ENCODE assay signal across 8 cellular contexts in genomic region chr5:65721050-65721774, GRCh38. TPM values are rescaled to one million over a fixed set of nuclear protein-coding genes. Genes with fewer than 3 reads are reported as not detected.
DNase-seq lines count a peak whose midpoint lies in the region; ATAC-seq and TF ChIP-seq lines count a peak whose summit lies in the region.

No MANE protein-coding gene starts in this region.

- H3K4me1 ChIP-seq in suprapubic skin: peaks cover 24% of the 10 kb centered on the region

- TF ChIP-seq CTCF in endothelial cell (IDR thresholded peaks at IDR 0.05; ENCODE audit: unreplicated experiment) (no peak), suprapubic skin (IDR thresholded peaks at IDR 0.05) (no peak)

- TF ChIP-seq POLR2A in suprapubic skin (IDR thresholded peaks at IDR 0.05): no peak

- H3K4me3 Mint-ChIP-seq in endothelial cell (ENCODE audit: unreplicated experiment): peak overlapping the region; percentile 90

- H3K27ac ChIP-seq in suprapubic skin: peak overlapping the region; percentile 75

- peaks cover 8% of the 10 kb centered on the region for H3K36me3 Mint-ChIP-seq in endothelial cell (ENCODE audit: low read depth, unreplicated experiment)

- 4% methylated on average over 19 of the region's 19 CpGs for WGBS in suprapubic skin

- H3K4me1 Mint-ChIP-seq in endothelial cell (ENCODE audit: unreplicated experiment): peaks cover 22% of the 10 kb centered on the region

- no peaks in the 10 kb centered on the region for H3K9me3 ChIP-seq in suprapubic skin

- no peaks in the 10 kb centered on the region for H3K9me3 Mint-ChIP-seq in endothelial cell (ENCODE audit: unreplicated experiment)

- H3K4me3 ChIP-seq in suprapubic skin: peak overlapping the region; percentile 91

- H3K27me3 ChIP-seq in suprapubic skin: no peaks in the 10 kb centered on the region

- TF ChIP-seq EP300 in suprapubic skin (IDR thresholded peaks at IDR 0.05): no peak

- peak; percentile 51 for ATAC-seq in HG02610 (IDR thresholded peaks at IDR 0.05; ENCODE audit: unreplicated experiment)

- DNase-seq in NOMO-1 treated with DMSO at 0.1 percent for 48 hours (lab: John Stamatoyannopoulos, UW; ENCODE audit: unreplicated experiment): peak; percentile 51
- no peak for DNase-seq in NOMO-1 treated with dmso at 0.1 percent for 144 hours (lab: John Stamatoyannopoulos, UW; ENCODE audit: unreplicated experiment)
- peak; percentile 24 for DNase-seq in NCI-H1694 treated with DMSO at 0.1 percent for 48 hours (lab: John Stamatoyannopoulos, UW)
- DNase-seq in activated CD4-positive, alpha-beta T cell treated with anti-CD3 and anti-CD28 coated beads, Interleukin-2, amount 50 U/mL, for 48 hours: peak; percentile 29 to 43
- peak; percentile 47 for DNase-seq in endothelial cell (ENCODE audit: low spot score)
- peak; percentile 73 to 87 for DNase-seq in lung microvascular endothelial cell (ENCODE audit: low read depth in 2 of 2)
- peak; percentile 79 to 81 for DNase-seq in suprapubic skin (ENCODE audit: low spot score in 2 of 2)

- peaks cover 6% of the 10 kb centered on the region for H3K27me3 Mint-ChIP-seq in endothelial cell (ENCODE audit: unreplicated experiment)

- peak overlapping the region; percentile 44 for H3K27ac Mint-ChIP-seq in endothelial cell (ENCODE audit: unreplicated experiment)

- H3K36me3 ChIP-seq in suprapubic skin: no peaks in the 10 kb centered on the region

RNA-seq across cellular contexts. Expression of gene SGTB, which starts 0.7 kb away (rescaled TPM):
- 8.3 TPM for total RNA-seq in endothelial cell (ENCODE audit: unreplicated experiment)
- 9.3 and 9.4 TPM in 2 replicates for total RNA-seq in lung microvascular endothelial cell
- 1 to 10 TPM; 3.8 to 6.3 (median 5.3) TPM for total RNA-seq in suprapubic skin

RNA-seq across cellular contexts. Expression of gene NLN, which starts 0.8 kb away (rescaled TPM):
- total RNA-seq in endothelial cell (ENCODE audit: unreplicated experiment) (45.8 TPM), lung microvascular endothelial cell (21.0 and 22.7 TPM in 2 replicates), suprapubic skin (10 to 100 TPM in 3 of 4 donors, 1 to 10 TPM in 1; 6.4 to 17.9 (median 14.0) TPM)
